Comparison of ENCODE assay signal across 17 cellular contexts in the genomic region with DNA sequence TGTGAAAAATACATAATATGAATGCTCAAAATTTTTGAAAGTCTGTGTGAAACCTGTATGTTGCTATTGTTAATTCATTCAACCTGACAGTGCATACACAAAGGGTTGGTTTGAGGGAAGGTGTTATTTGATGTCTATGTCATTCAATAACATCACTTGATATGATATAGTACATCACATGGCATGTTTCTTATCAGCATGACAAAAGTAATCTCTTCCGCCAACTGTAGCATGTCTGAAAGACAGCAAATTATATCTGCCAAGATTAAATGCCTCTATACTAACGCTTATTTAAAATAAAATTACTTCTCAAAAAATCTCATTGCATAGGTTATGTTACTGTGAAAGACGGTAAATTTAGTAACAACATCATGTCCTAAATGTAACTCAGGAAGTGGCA.
"Had no signal": no experiment of that assay in that cellular context is flagged by ENCODE, and none has a peak within 500 bp of the region (broad histone marks: within the 10 kb centered on the region; RNA-seq: fewer than 3 reads in every experiment).

No MANE protein-coding gene starts in this region.

- DNase-seq: activated CD4-positive, alpha-beta T cell treated with anti-CD3 and anti-CD28 coated beads for 48 hours; activated CD4-positive, CD25-positive, alpha-beta regulatory T cell; activated CD8-positive, alpha-beta T cell treated with anti-CD3 and anti-CD28 coated beads, Interleukin-2, amount 10 ng/mL, durations not matched to agents 7 days and 5 days; activated naive CD4-positive, alpha-beta T cell treated with Interleukin-2 at 50 U/mL for 16 hours; activated naive CD8-positive, alpha-beta T cell treated with anti-CD3 and anti-CD28 coated beads, Interleukin-2, amount 10 ng/mL, durations not matched to agents 7 days and 5 days; activated T-cell treated with anti-CD3 and anti-CD28 coated beads, Interleukin-2, amount 50 U/mL, for 24 hours; effector memory CD8-positive, alpha-beta T cell; esophagus squamous epithelium; heart right ventricle; left ventricle myocardium superior; naive thymus-derived CD4-positive, alpha-beta T cell; psoas muscle; right cardiac atrium; stimulated activated naive CD8-positive, alpha-beta T cell treated with anti-CD3 and anti-CD28 coated beads, Interleukin-15, Interleukin-2, amounts not matched to agents 100 U/mL and 50 U/mL, for 24 hours had no signal

- H3K27ac Mint-ChIP-seq: activated CD8-positive, alpha-beta T cell treated with anti-CD3 and anti-CD28 coated beads, Interleukin-2, amount 10 ng/mL, durations not matched to agents 7 days and 5 days; activated naive CD8-positive, alpha-beta T cell treated with anti-CD3 and anti-CD28 coated beads, Interleukin-2, amount 10 ng/mL, durations not matched to agents 7 days and 5 days; activated T-cell treated with anti-CD3 and anti-CD28 coated beads, Interleukin-2, amount 50 U/mL, for 24 hours; activated T-helper 2 cell treated with anti-CD3 and anti-CD28 coated beads, Interferon-gamma antibody, Interleukin-2, Interleukin-4, amounts not matched to agents 10 μg/mL and 5 μg/mL and 100 μg/mL, durations not matched to agents 14 hours and 24 hours and 36 hours; effector memory CD8-positive, alpha-beta T cell; memory B cell; naive thymus-derived CD4-positive, alpha-beta T cell had no signal

- H3K27ac ChIP-seq: esophagus squamous epithelium, heart right ventricle, psoas muscle, tibial nerve had no signal

- H3K36me3 Mint-ChIP-seq: activated naive CD8-positive, alpha-beta T cell treated with anti-CD3 and anti-CD28 coated beads, Interleukin-2, amount 10 ng/mL, durations not matched to agents 7 days and 5 days; memory B cell; naive thymus-derived CD4-positive, alpha-beta T cell had no signal

- H3K27me3 ChIP-seq: esophagus squamous epithelium, heart right ventricle, tibial nerve had no signal

- H3K27me3 Mint-ChIP-seq: activated naive CD8-positive, alpha-beta T cell treated with anti-CD3 and anti-CD28 coated beads, Interleukin-2, amount 10 ng/mL, durations not matched to agents 7 days and 5 days; activated T-cell treated with anti-CD3 and anti-CD28 coated beads, Interleukin-2, amount 50 U/mL, for 24 hours; effector memory CD8-positive, alpha-beta T cell; memory B cell; naive thymus-derived CD4-positive, alpha-beta T cell had no signal

- H3K4me1 Mint-ChIP-seq: activated naive CD8-positive, alpha-beta T cell treated with anti-CD3 and anti-CD28 coated beads, Interleukin-2, amount 10 ng/mL, durations not matched to agents 7 days and 5 days; memory B cell; naive thymus-derived CD4-positive, alpha-beta T cell had no signal

- H3K9me3 Mint-ChIP-seq: activated naive CD8-positive, alpha-beta T cell treated with anti-CD3 and anti-CD28 coated beads, Interleukin-2, amount 10 ng/mL, durations not matched to agents 7 days and 5 days; activated T-helper 2 cell treated with anti-CD3 and anti-CD28 coated beads, Interferon-gamma antibody, Interleukin-2, Interleukin-4, amounts not matched to agents 10 μg/mL and 5 μg/mL and 100 μg/mL, durations not matched to agents 14 hours and 24 hours and 36 hours; effector memory CD8-positive, alpha-beta T cell; memory B cell had no signal

- H3K4me1 ChIP-seq: esophagus squamous epithelium, heart right ventricle, psoas muscle, tibial nerve had no signal

- ATAC-seq: activated CD8-positive, alpha-beta T cell treated with anti-CD3 and anti-CD28 coated beads, Interleukin-2, amount 10 ng/mL, durations not matched to agents 7 days and 5 days; effector memory CD8-positive, alpha-beta T cell; heart right ventricle; left ventricle myocardium superior; naive thymus-derived CD4-positive, alpha-beta T cell; psoas muscle; right cardiac atrium; stimulated activated naive CD8-positive, alpha-beta T cell treated with anti-CD3 and anti-CD28 coated beads, Interleukin-15, Interleukin-2, amounts not matched to agents 100 U/mL and 50 U/mL, for 24 hours had no signal

- H3K4me3 Mint-ChIP-seq: activated CD8-positive, alpha-beta T cell treated with anti-CD3 and anti-CD28 coated beads, Interleukin-2, amount 10 ng/mL, durations not matched to agents 7 days and 5 days; activated naive CD8-positive, alpha-beta T cell treated with anti-CD3 and anti-CD28 coated beads, Interleukin-2, amount 10 ng/mL, durations not matched to agents 7 days and 5 days; activated T-cell treated with anti-CD3 and anti-CD28 coated beads, Interleukin-2, amount 50 U/mL, for 24 hours; effector memory CD8-positive, alpha-beta T cell; memory B cell; naive thymus-derived CD4-positive, alpha-beta T cell had no signal

- H3K36me3 ChIP-seq: esophagus squamous epithelium, heart right ventricle, tibial nerve had no signal

- H3K9me3 ChIP-seq: esophagus squamous epithelium, heart right ventricle, psoas muscle, tibial nerve had no signal

- H3K4me3 ChIP-seq: esophagus squamous epithelium, heart right ventricle, psoas muscle, tibial nerve had no signal
